ENCODE assay signal across 16 cellular contexts in genomic region chr4:184968784-184969201, GRCh38. TPM values are rescaled to one million over a fixed set of nuclear protein-coding genes. Genes with fewer than 3 reads are reported as not detected.
DNase-seq lines count a peak whose midpoint lies in the region; ATAC-seq, FAIRE-seq and TF ChIP-seq lines count a peak whose summit lies in the region.
"Had no signal": no experiment of that assay in that cellular context is flagged by ENCODE, and none has a peak within 500 bp of the region (broad histone marks: within the 10 kb centered on the region; RNA-seq: fewer than 3 reads in every experiment).

No MANE protein-coding gene starts in this region.

- H3K9me3 ChIP-seq in body of pancreas = no peaks in the 10 kb centered on the region
- no peaks in the 10 kb centered on the region for H3K9me3 ChIP-seq in small intestine (ENCODE audit: control insufficient read depth, low read depth)
- no peaks in the 10 kb centered on the region for H3K9me3 ChIP-seq in GM23248 (ENCODE audit: low read depth)
- H3K9me3 ChIP-seq in spleen = peaks cover 0 to 9% (median 0%) of the 10 kb centered on the region in 8 donors
- H3K9me3 ChIP-seq: ascending aorta had no signal

- H3K4me3 ChIP-seq in body of pancreas (no peak overlapping the region), small intestine (ENCODE audit: low read depth in 1 of 2, low read length in 2 of 2) (no peak overlapping the region), GM23248 (no peak overlapping the region), spleen (no peak overlapping the region)
- H3K4me3 ChIP-seq: ascending aorta had no signal

- H3K4me2 ChIP-seq in GM23248 (ENCODE audit: unreplicated experiment) = no peak overlapping the region

- H3K36me3 ChIP-seq in body of pancreas (replicated peaks in 1 of 2; ENCODE audit: insufficient read depth in 1 of 2, low read depth in 2 of 2) (no peaks in the 10 kb centered on the region), small intestine (ENCODE audit: control insufficient read depth in 2 of 2, insufficient read depth in 2 of 2, low read length in 2 of 2) (no peaks in the 10 kb centered on the region), GM23248 (ENCODE audit: low read depth) (no peaks in the 10 kb centered on the region), spleen (no peaks in the 10 kb centered on the region)
- H3K36me3 ChIP-seq: ascending aorta had no signal

- no peaks in the 10 kb centered on the region for H3F3A ChIP-seq in GM23248 (ENCODE audit: insufficient read depth)

- DNase-seq in LoVo (ENCODE audit: low spot score) (peak; percentile 66), body of pancreas (peak; percentile 42 to 72 (median 62)), left colon (peak; percentile 89), small intestine (peak; percentile 75), AG08395 (ENCODE audit: low spot score) (no peak), GM23248 (no peak), spleen (no peak)
- DNase-seq in activated CD4-positive, CD25-positive, alpha-beta regulatory T cell treated with anti-CD3 and anti-CD28 coated beads, Interleukin-2, amount 50 U/mL, for 72 hours = no peak
- DNase-seq: activated B cell treated with CpG ODN at 0.5 μM for 24 hours; effector memory CD8-positive, alpha-beta T cell; NCI-H1105 had no signal

- WGBS in body of pancreas, 2 donors = 20 to 37% methylated on average over 1 to 5 of the region's 5 CpGs
- 23 to 74% (median 40%) methylated on average over 5 of the region's 5 CpGs for WGBS in small intestine, 3 donors
- 60 to 75% methylated on average over 5 of the region's 5 CpGs for WGBS in GM23248 (ENCODE audit: low coverage in 1 of 2, low lambda C conversion rate in 2 of 2, missing lambda C conversion rate in 2 of 2), 2 experiments
- WGBS in spleen, 5 donors = 81 to 100% (median 95%) methylated on average over 2 to 5 of the region's 5 CpGs

- in situ Hi-C loops in GM23248 (cut with MboI) = no loop called here

- H4K20me1 ChIP-seq in GM23248 (ENCODE audit: insufficient read depth) = no peaks in the 10 kb centered on the region

- no peak overlapping the region for H3K27ac ChIP-seq in body of pancreas
- H3K27ac ChIP-seq in small intestine (ENCODE audit: low read depth in 1 of 2, low read length in 1 of 2) = no peak overlapping the region
- no peak overlapping the region for H3K27ac ChIP-seq in GM23248
- no peak overlapping the region for H3K27ac ChIP-seq in spleen
- H3K27ac ChIP-seq: ascending aorta had no signal

- H3K79me2 ChIP-seq in GM23248 (ENCODE audit: insufficient read depth) = no peaks in the 10 kb centered on the region

- no peak for TF ChIP-seq POLR2A in body of pancreas (IDR thresholded peaks at IDR 0.05)
- TF ChIP-seq POLR2A in spleen (IDR thresholded peaks at IDR 0.05) = no peak

- H3K27me3 ChIP-seq in body of pancreas (no peaks in the 10 kb centered on the region), small intestine (ENCODE audit: control insufficient read depth in 2 of 2, insufficient read depth in 2 of 2, low read length in 2 of 2) (peaks cover 0 to 3% of the 10 kb centered on the region in 2 donors), GM23248 (replicated peaks; ENCODE audit: insufficient read depth) (no peaks in the 10 kb centered on the region), spleen (replicated peaks in 1 of 7) (no peaks in the 10 kb centered on the region)
- H3K27me3 ChIP-seq: ascending aorta had no signal

- H3K9me2 ChIP-seq in GM23248 (ENCODE audit: insufficient read depth) = no peaks in the 10 kb centered on the region

- H2AFZ ChIP-seq in GM23248 = no peak overlapping the region

- peak; percentile 70 for ATAC-seq in body of pancreas
- peak; percentile 100 for ATAC-seq in left colon

- TF ChIP-seq CTCF in body of pancreas (IDR thresholded peaks at IDR 0.05) = no peak
- TF ChIP-seq CTCF in spleen (IDR thresholded peaks at IDR 0.05 in 8 of 11, conservative IDR thresholded peaks at IDR 0.05 in 3 of 11) = no peak

- H3K4me1 ChIP-seq in body of pancreas (peaks cover 8% of the 10 kb centered on the region), small intestine (ENCODE audit: control insufficient read depth in 2 of 2, insufficient read depth in 1 of 2, low read depth in 1 of 2, low read length in 1 of 2) (peaks cover 0 to 3% of the 10 kb centered on the region in 2 donors), GM23248 (ENCODE audit: insufficient read depth) (no peaks in the 10 kb centered on the region), spleen (no peaks in the 10 kb centered on the region)
- H3K4me1 ChIP-seq: ascending aorta had no signal

- H3K9ac ChIP-seq in GM23248 = no peak overlapping the region

- intact Hi-C loops in body of pancreas (cut with DNase I) (no loop called here), left colon (cut with DNase I, micrococcal nuclease) (no loop called here), spleen (cut with DNase I; ENCODE audit: low total_unique reads) (no loop called here)

- FAIRE-seq in small intestine (lab: Jason Lieb, UNC) = no peak

RNA-seq across cellular contexts. Expression of gene HELT, which starts 49.5 kb away (rescaled TPM):
- not detected for total RNA-seq in body of pancreas
- not detected for total RNA-seq in left colon
- polyA plus RNA-seq in small intestine = not detected
- not detected in 2 replicates for total RNA-seq in GM23248 (2014; rRNA removed; shearing (Covaris generic))
- polyA plus RNA-seq in GM23248 (2016; fragmentation: Nextera tagmentation; extraction: Ambion mirVana) = not detected in 2 replicates
- not detected for total RNA-seq in spleen
- under 1 TPM in 2 of 3 donors, not detected in 1; 0.20 to 0.26 TPM for polyA plus RNA-seq in spleen
- total RNA-seq: activated B cell treated with CpG ODN at 0.5 μM for 24 hours; activated T-cell treated with anti-CD3 and anti-CD28 coated beads, Interleukin-2, amount 50 U/mL, for 72 hours; ascending aorta; CD8-positive, alpha-beta memory T cell; mesothelial cell of epicardium; SK-MEL-5 had no signal
- polyA plus RNA-seq: CD8-positive, alpha-beta memory T cell had no signal

Comparison
In these comparisons a context has a peak if more than half of its experiments do, and no peak if none do; other contexts are left out.
1. DNase-seq: peak in LoVo (single experiment), body of pancreas (4 of 4), left colon (2 of 2) and small intestine (single experiment); none in AG08395 (single experiment), GM23248 (single experiment), activated CD4-positive, CD25-positive, alpha-beta regulatory T cell treated with anti-CD3 and anti-CD28 coated beads, Interleukin-2, amount 50 U/mL, for 72 hours (single experiment) and spleen (single experiment).